In genomic region chr3:75768303-75769017, GRCh38 we compare ENCODE assay signal across 1 cellular context.
TF ChIP-seq lines count a peak whose summit lies in the region.

No MANE protein-coding gene starts in this region.

TF ChIP-seq in GM12878, 131 proteins besides CTCF, POLR2A, EP300 and RAD21:
- no peak for TF ChIP-seq NKRF (conservative IDR thresholded peaks at IDR 0.05)
- no peak for TF ChIP-seq PKNOX1 (IDR thresholded peaks at IDR 0.05)
- no peak for TF ChIP-seq RCOR1 (conservative IDR thresholded peaks at IDR 0.05; ENCODE audit: low read depth, low read length)
- TF ChIP-seq CREM (IDR thresholded peaks at IDR 0.05; ENCODE audit: low read depth), result 0 out of 2 replicates have a peak, but pooled peaks have one; percentile 15
- TF ChIP-seq PML (IDR thresholded peaks at IDR 0.05; ENCODE audit: low read length), result no peak
- TF ChIP-seq TCF12 (IDR thresholded peaks at IDR 0.05; ENCODE audit: low read depth, low read length), result 0 out of 2 replicates have a peak, but pooled peaks have one; percentile 13
- peak; percentile 66 for TF ChIP-seq RUNX3 (IDR thresholded peaks at IDR 0.05; ENCODE audit: low read length)
